ENCODE assay signal across 21 cellular contexts in the genomic region with DNA sequence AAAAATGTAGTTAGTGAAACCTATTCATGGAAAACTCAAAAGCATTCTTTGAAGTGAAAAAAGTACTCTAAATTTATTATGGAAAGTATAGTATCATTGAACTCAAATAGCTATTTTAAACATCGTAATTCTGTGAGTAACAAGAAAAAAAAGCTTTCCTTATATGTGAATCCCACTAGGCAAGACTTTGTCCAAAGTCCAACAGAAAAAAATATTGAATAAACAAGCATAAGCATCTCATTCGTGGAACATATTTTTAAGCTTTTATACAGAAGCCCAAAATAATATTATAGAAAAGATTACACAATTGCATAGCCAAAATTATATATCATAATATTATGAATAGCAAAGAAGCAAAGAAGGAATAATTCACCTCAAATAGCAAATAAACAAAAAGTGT.
"Had no signal": no experiment of that assay in that cellular context is flagged by ENCODE, and none has a peak within 500 bp of the region (broad histone marks: within the 10 kb centered on the region; RNA-seq: fewer than 3 reads in every experiment).

No MANE protein-coding gene starts in this region.

- H3K9me3 ChIP-seq: gastrocnemius medialis, prostate gland, right atrium auricular region, sigmoid colon, testis, tibial artery had no signal

- H3K9me3 Mint-ChIP-seq: effector memory CD8-positive, alpha-beta T cell; memory B cell; natural killer cell; stimulated activated effector memory CD8-positive, alpha-beta T cell treated with anti-CD3 and anti-CD28 coated beads, Interleukin-12 subunit alpha, Interleukin-12 subunit beta, amount 100 ng/mL, for 72 hours; type B pancreatic cell had no signal

- H3K27me3 ChIP-seq: testis had no signal

- H3K36me3 ChIP-seq: gastrocnemius medialis, prostate gland, right atrium auricular region, sigmoid colon, tibial artery had no signal

- H3K27ac ChIP-seq: gastrocnemius medialis, parathyroid adenoma, prostate gland, right atrium auricular region, sigmoid colon, testis, tibial artery had no signal

- H3K27ac Mint-ChIP-seq: effector memory CD8-positive, alpha-beta T cell; memory B cell; natural killer cell; stimulated activated effector memory CD8-positive, alpha-beta T cell treated with anti-CD3 and anti-CD28 coated beads, Interleukin-12 subunit alpha, Interleukin-12 subunit beta, amount 100 ng/mL, for 72 hours; type B pancreatic cell had no signal

- H3K4me3 ChIP-seq: gastrocnemius medialis, lung, prostate gland, right atrium auricular region, sigmoid colon, tibial artery had no signal

- H3K4me1 ChIP-seq: parathyroid adenoma, prostate gland, testis had no signal

- H3K4me3 Mint-ChIP-seq: effector memory CD8-positive, alpha-beta T cell; memory B cell; natural killer cell; stimulated activated effector memory CD8-positive, alpha-beta T cell treated with anti-CD3 and anti-CD28 coated beads, Interleukin-12 subunit alpha, Interleukin-12 subunit beta, amount 100 ng/mL, for 72 hours; type B pancreatic cell had no signal

- ATAC-seq: effector memory CD8-positive, alpha-beta T cell; gastrocnemius medialis; left lobe of liver; natural killer cell; stimulated activated effector memory CD8-positive, alpha-beta T cell treated with anti-CD3 and anti-CD28 coated beads, Interleukin-12 subunit alpha, Interleukin-12 subunit beta, amount 100 ng/mL, for 72 hours; stimulated activated naive CD8-positive, alpha-beta T cell treated with anti-CD3 and anti-CD28 coated beads, Interleukin-15, Interleukin-2, amounts not matched to agents 100 U/mL and 50 U/mL, for 24 hours had no signal

- DNase-seq: cortex of kidney; effector memory CD8-positive, alpha-beta T cell; foreskin fibroblast; gastrocnemius medialis; head of caudate nucleus; natural killer cell; sigmoid colon; stimulated activated CD4-positive, alpha-beta T cell treated with anti-CD3 and anti-CD28 coated beads, Interleukin-2, amount 100 ng/mL, for 24 hours; stimulated activated CD4-positive, alpha-beta T cell treated with anti-CD3 and anti-CD28 coated beads, Interleukin-4, amount 100 ng/mL, for 24 hours; stimulated activated naive CD8-positive, alpha-beta T cell treated with anti-CD3 and anti-CD28 coated beads, Interleukin-15, Interleukin-2, amounts not matched to agents 100 U/mL and 50 U/mL, for 24 hours; substantia nigra; testis; tibial artery had no signal

- H3K36me3 Mint-ChIP-seq: memory B cell; natural killer cell; stimulated activated effector memory CD8-positive, alpha-beta T cell treated with anti-CD3 and anti-CD28 coated beads, Interleukin-12 subunit alpha, Interleukin-12 subunit beta, amount 100 ng/mL, for 72 hours; type B pancreatic cell had no signal
